In the genomic region with DNA sequence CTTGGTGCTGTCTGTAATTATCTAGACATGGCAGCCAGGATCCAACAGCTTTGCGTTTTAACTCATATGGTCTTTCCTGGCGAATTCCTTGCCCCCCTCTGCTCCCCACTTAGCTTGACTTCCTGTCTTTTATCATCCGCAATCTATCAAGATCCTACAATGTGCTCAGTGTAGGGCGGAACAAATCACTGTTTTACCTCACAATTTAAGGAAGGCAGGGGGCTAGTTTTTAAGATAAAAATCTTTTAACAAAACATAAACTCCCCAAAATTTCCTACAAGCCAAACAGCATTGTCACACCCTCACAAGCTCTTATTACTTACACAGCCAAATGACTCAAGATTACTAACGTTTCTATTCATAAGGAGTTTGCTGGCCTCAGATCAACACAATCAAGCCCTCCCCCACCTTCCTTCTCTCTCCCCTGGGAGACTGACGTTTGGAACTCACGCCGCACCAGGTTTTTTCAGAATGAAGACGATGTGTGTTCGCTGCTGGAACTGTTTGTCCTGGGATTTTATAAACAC, we compare ENCODE assay signal across 8 cellular contexts. TPM values are rescaled to one million over a fixed set of nuclear protein-coding genes. Genes with fewer than 3 reads are reported as not detected.
DNase-seq lines count a peak whose midpoint lies in the region; ATAC-seq and TF ChIP-seq lines count a peak whose summit lies in the region.

No MANE protein-coding gene starts in this region.

- no peaks in the 10 kb centered on the region for H3K9me3 ChIP-seq in heart left ventricle

- no peaks in the 10 kb centered on the region for H3K27me3 ChIP-seq in heart left ventricle

- no peak overlapping the region for H3K27ac Mint-ChIP-seq in activated T-cell treated with anti-CD3 and anti-CD28 coated beads, Interleukin-2, amount 50 U/mL, for 24 hours

- H3K4me1 ChIP-seq in heart left ventricle = peaks cover 0 to 28% (median 12%) of the 10 kb centered on the region in 12 donors

- TF ChIP-seq CTCF in heart left ventricle (IDR thresholded peaks at IDR 0.05) (no peak), GM10248 (IDR thresholded peaks at IDR 0.05; ENCODE audit: control extremely low read depth, extremely low read depth, low read depth, missing control alignments) (no peak)

- no peaks in the 10 kb centered on the region for H3K36me3 Mint-ChIP-seq in activated T-cell treated with anti-CD3 and anti-CD28 coated beads, Interleukin-2, amount 50 U/mL, for 24 hours (ENCODE audit: low read depth)

- no peak for DNase-seq in activated T-cell treated with anti-CD3 and anti-CD28 coated beads, Interleukin-2, amount 50 U/mL, for 24 hours
- DNase-seq in activated T-cell treated with anti-CD3 and anti-CD28 coated beads, Interleukin-2, amount 50 U/mL, for 1 hour = no peak
- peak; percentile 53 to 65 (median 65) for DNase-seq in heart left ventricle
- DNase-seq in sciatic nerve (ENCODE audit: low spot score) = no peak
- DNase-seq in GM10248 (ENCODE audit: extremely low spot score) = no peak

- ATAC-seq in SK-N-SH treated with all-trans-retinoic acid at 6 μM for 48 hours (peak; percentile 14; the same call in 1 of the 3 replicates), heart left ventricle (peak; percentile 27 to 79 (median 53)), sciatic nerve (peak; percentile 74), HG03139 (IDR thresholded peaks at IDR 0.05; ENCODE audit: unreplicated experiment) (no peak), GM19455 (IDR thresholded peaks at IDR 0.05; ENCODE audit: unreplicated experiment) (no peak)

- H3K9me3 Mint-ChIP-seq in activated T-cell treated with anti-CD3 and anti-CD28 coated beads, Interleukin-2, amount 50 U/mL, for 24 hours = no peaks in the 10 kb centered on the region

- H3K36me3 ChIP-seq in heart left ventricle = no peaks in the 10 kb centered on the region

- peaks cover 22% of the 10 kb centered on the region for H3K4me1 Mint-ChIP-seq in activated T-cell treated with anti-CD3 and anti-CD28 coated beads, Interleukin-2, amount 50 U/mL, for 24 hours (ENCODE audit: low read depth)

- intact Hi-C loops in heart left ventricle (cut with DNase I) = loop anchor here in 1 of 10 donors (5.0 kb wide), 1 partner anchor 43 kb away; no protein-coding TSS in a partner anchor
- intact Hi-C loops in sciatic nerve (cut with DNase I) = no loop called here

- WGBS in heart left ventricle, 4 donors = 25 to 39% (median 34%) methylated on average over 10 of the region's 10 CpGs

- CTCF ChIA-PET in GM10248 (lab: Yijun Ruan, JAX) = interaction anchor here (0.7 to 3.0 kb wide), 12 partner anchors 10 to 114 kb away, joined by 3 to 16 read pairs (median 6); no protein-coding TSS in a partner anchor

- TF ChIP-seq POLR2A in heart left ventricle (IDR thresholded peaks at IDR 0.05) = no peak

- peak overlapping the region in 10 of 12 donors; percentile 77 to 93 (median 88) for H3K4me3 ChIP-seq in heart left ventricle

- POLR2A ChIA-PET in GM10248 (lab: Yijun Ruan, JAX) = interaction anchor here (0.6 kb wide), 1 partner anchor 11 kb away, joined by 3 read pairs; no protein-coding TSS in a partner anchor

- peak overlapping the region; percentile 64 for H3K4me3 Mint-ChIP-seq in activated T-cell treated with anti-CD3 and anti-CD28 coated beads, Interleukin-2, amount 50 U/mL, for 24 hours

- H3K27ac ChIP-seq in heart left ventricle = peak overlapping the region in 11 of 12 donors; percentile 2 to 88 (median 85)

- peaks cover 65% of the 10 kb centered on the region for H3K27me3 Mint-ChIP-seq in activated T-cell treated with anti-CD3 and anti-CD28 coated beads, Interleukin-2, amount 50 U/mL, for 24 hours

TF ChIP-seq in SK-N-SH treated with all-trans-retinoic acid at 6 μM for 48 hours, 23 proteins besides CTCF, POLR2A, EP300 and RAD21:
- TF ChIP-seq, protein P1, sequence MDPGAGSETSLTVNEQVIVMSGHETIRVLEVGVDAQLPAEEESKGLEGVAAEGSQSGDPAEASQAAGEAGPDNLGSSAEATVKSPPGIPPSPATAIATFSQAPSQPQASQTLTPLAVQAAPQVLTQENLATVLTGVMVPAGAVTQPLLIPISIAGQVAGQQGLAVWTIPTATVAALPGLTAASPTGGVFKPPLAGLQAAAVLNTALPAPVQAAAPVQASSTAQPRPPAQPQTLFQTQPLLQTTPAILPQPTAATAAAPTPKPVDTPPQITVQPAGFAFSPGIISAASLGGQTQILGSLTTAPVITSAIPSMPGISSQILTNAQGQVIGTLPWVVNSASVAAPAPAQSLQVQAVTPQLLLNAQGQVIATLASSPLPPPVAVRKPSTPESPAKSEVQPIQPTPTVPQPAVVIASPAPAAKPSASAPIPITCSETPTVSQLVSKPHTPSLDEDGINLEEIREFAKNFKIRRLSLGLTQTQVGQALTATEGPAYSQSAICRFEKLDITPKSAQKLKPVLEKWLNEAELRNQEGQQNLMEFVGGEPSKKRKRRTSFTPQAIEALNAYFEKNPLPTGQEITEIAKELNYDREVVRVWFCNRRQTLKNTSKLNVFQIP (CRISPR knock-in tag; IDR thresholded peaks at IDR 0.05; ENCODE audit: borderline replicate concordance, low read depth) = no peak
- TF ChIP-seq ISL1 (CRISPR knock-in tag; IDR thresholded peaks at IDR 0.05) = 0 out of 2 replicates have a peak, but pooled peaks have one; percentile 21
- no peak for TF ChIP-seq ARNTL (CRISPR knock-in tag; IDR thresholded peaks at IDR 0.05; ENCODE audit: borderline replicate concordance, low read depth)
- TF ChIP-seq TOX (CRISPR knock-in tag; IDR thresholded peaks at IDR 0.05; ENCODE audit: borderline replicate concordance) = no peak
- TF ChIP-seq PPARA (CRISPR knock-in tag; IDR thresholded peaks at IDR 0.05; ENCODE audit: borderline replicate concordance) = no peak
- TF ChIP-seq, protein P2, sequence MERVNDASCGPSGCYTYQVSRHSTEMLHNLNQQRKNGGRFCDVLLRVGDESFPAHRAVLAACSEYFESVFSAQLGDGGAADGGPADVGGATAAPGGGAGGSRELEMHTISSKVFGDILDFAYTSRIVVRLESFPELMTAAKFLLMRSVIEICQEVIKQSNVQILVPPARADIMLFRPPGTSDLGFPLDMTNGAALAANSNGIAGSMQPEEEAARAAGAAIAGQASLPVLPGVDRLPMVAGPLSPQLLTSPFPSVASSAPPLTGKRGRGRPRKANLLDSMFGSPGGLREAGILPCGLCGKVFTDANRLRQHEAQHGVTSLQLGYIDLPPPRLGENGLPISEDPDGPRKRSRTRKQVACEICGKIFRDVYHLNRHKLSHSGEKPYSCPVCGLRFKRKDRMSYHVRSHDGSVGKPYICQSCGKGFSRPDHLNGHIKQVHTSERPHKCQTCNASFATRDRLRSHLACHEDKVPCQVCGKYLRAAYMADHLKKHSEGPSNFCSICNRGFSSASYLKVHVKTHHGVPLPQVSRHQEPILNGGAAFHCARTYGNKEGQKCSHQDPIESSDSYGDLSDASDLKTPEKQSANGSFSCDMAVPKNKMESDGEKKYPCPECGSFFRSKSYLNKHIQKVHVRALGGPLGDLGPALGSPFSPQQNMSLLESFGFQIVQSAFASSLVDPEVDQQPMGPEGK (CRISPR knock-in tag; IDR thresholded peaks at IDR 0.05; ENCODE audit: borderline replicate concordance) = 0 out of 2 replicates have a peak, but pooled peaks have one; percentile 26
- TF ChIP-seq ESRRG (CRISPR knock-in tag; IDR thresholded peaks at IDR 0.05) = no peak

RNA-seq across cellular contexts. Expression of a gene that starts 1.3 kb away (rescaled TPM):
- total RNA-seq in heart left ventricle = 10 to 100 TPM; 12.2 to 37.7 (median 26.3) TPM
- polyA plus RNA-seq in heart left ventricle = 10 to 100 TPM in 1 of 2 donors, 1 to 10 TPM in 1; 2.9 to 13.9 TPM
- total RNA-seq in sciatic nerve = 79.4 TPM

Comparison
In these comparisons a context has a peak if more than half of its experiments do, and no peak if none do; other contexts are left out.
1. DNase-seq: peak in heart left ventricle (5 of 5); none in activated T-cell treated with anti-CD3 and anti-CD28 coated beads, Interleukin-2, amount 50 U/mL, for 24 hours (single experiment), activated T-cell treated with anti-CD3 and anti-CD28 coated beads, Interleukin-2, amount 50 U/mL, for 1 hour (single experiment), sciatic nerve (single experiment) and GM10248 (single experiment).
2. ATAC-seq: peak in SK-N-SH treated with all-trans-retinoic acid at 6 μM for 48 hours (single experiment), heart left ventricle (4 of 4) and sciatic nerve (single experiment); none in HG03139 (single experiment) and GM19455 (single experiment).